2 cellular contexts compared by ENCODE assay signal in the genomic region with DNA sequence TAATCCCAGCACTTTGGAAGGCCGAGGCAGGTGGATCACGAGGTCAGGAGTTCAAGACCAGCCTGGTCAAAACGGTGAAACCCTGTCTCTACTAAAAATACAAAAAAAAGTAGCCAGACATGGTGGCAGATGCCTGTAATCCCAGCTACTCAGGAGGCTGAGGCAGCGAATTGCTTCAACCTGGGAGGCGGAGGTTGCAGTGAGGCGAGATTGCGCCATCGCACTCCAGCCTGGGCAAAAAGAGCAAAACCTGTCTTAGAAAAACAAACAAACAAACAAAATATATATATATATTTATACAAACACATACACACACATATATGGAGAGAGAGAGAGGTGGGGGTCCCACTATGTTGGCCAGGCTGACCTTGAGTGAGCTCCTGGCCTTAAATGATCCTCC. TPM values are rescaled to one million over a fixed set of nuclear protein-coding genes. Genes with fewer than 3 reads are reported as not detected.
"Had no signal": no experiment of that assay in that cellular context is flagged by ENCODE, and none has a peak within 500 bp of the region (broad histone marks: within the 10 kb centered on the region; RNA-seq: fewer than 3 reads in every experiment).

No MANE protein-coding gene starts in this region.

RNA-seq across cellular contexts. Expression of a gene that starts 56.6 kb away (rescaled TPM):
- total RNA-seq: cardiac muscle cell, kidney epithelial cell had no signal
- polyA plus RNA-seq: cardiac muscle cell had no signal
